Comparison of ENCODE assay signal across 12 cellular contexts in the genomic region with DNA sequence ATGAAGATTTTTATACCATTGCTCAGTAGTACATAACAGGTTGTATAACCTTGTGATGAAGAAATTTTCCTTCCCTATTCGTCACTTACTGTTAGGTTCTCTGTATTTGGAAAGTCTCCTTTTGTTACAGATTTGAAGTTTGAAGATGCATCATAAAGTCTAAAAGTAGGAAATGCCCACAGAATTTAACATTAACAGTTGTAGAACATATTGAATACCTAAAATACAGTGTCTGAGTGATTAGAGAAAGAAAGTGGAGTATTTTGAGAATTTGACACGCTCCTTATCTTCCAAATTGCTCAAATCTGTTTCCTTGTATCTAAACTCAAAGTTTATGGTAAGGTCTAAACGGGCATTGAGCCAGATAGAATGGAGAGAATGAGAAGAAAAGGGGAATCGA.
DNase-seq lines count a peak whose midpoint lies in the region; ATAC-seq and TF ChIP-seq lines count a peak whose summit lies in the region.
"Had no signal": no experiment of that assay in that cellular context is flagged by ENCODE, and none has a peak within 500 bp of the region (broad histone marks: within the 10 kb centered on the region; RNA-seq: fewer than 3 reads in every experiment).

No MANE protein-coding gene starts in this region.

- H3K27ac ChIP-seq in caudate nucleus (ENCODE audit: low read depth, low read length) (peak overlapping the region; percentile 93), neural progenitor cell (peak overlapping the region; percentile 69)

- H3K4me2 ChIP-seq in neural progenitor cell: peak overlapping the region; percentile 67

- peaks cover 10% of the 10 kb centered on the region for H3F3A ChIP-seq in neural progenitor cell (ENCODE audit: low read depth)

- no peaks in the 10 kb centered on the region for H3K9me3 ChIP-seq in neural progenitor cell (ENCODE audit: low read depth)

- H3K9me3 Mint-ChIP-seq in HFFc6 (no peaks in the 10 kb centered on the region), neural progenitor cell (no peaks in the 10 kb centered on the region)

- H2AFZ ChIP-seq in neural progenitor cell (replicated peaks): no peak overlapping the region

- ATAC-seq in HG03039 (IDR thresholded peaks at IDR 0.05; ENCODE audit: unreplicated experiment) (no peak), HG02840 (IDR thresholded peaks at IDR 0.05; ENCODE audit: low FRiP score, unreplicated experiment) (no peak), GM18867 (IDR thresholded peaks at IDR 0.05; ENCODE audit: unreplicated experiment) (no peak)

- H3K4me3 Mint-ChIP-seq in HFFc6 (peak overlapping the region; percentile 76), neural progenitor cell (no peak overlapping the region)

- H3K4me1 ChIP-seq in neural progenitor cell: peaks cover 46% of the 10 kb centered on the region

- H4K20me1 ChIP-seq in neural progenitor cell (ENCODE audit: low read depth): no peaks in the 10 kb centered on the region

- DNase-seq in ACHN (peak; percentile 32), HFFc6 (no peak), caudate nucleus (lab: John Stamatoyannopoulos, UW) (no peak), neural progenitor cell (ENCODE audit: low spot score) (peak; percentile 53)
- no peak for DNase-seq in activated CD4-positive, CD25-positive, alpha-beta regulatory T cell treated with anti-CD3 and anti-CD28 coated beads, Interleukin-2, amount 50 U/mL, for 72 hours
- DNase-seq: activated gamma-delta T cell treated with Interleukin-2 at 50 U/mL for 16 hours; effector CD4-positive, alpha-beta T cell; NCI-H187; stimulated activated CD4-positive, alpha-beta T cell treated with anti-CD3 and anti-CD28 coated beads, Interleukin-4, amount 100 ng/mL, for 4 hours had no signal

- H3K36me3 Mint-ChIP-seq in HFFc6 (ENCODE audit: low read depth) (peaks cover 15% of the 10 kb centered on the region), neural progenitor cell (no peaks in the 10 kb centered on the region)

- no peak for TF ChIP-seq CTCF in HFFc6 (IDR thresholded peaks at IDR 0.05)
- no peak for TF ChIP-seq CTCF in neural progenitor cell (IDR thresholded peaks at IDR 0.05)

- no peaks in the 10 kb centered on the region for H3K79me2 ChIP-seq in neural progenitor cell (ENCODE audit: low read depth)

- H3K27me3 Mint-ChIP-seq in HFFc6 (ENCODE audit: insufficient read depth) (no peaks in the 10 kb centered on the region), neural progenitor cell (ENCODE audit: insufficient read depth, low read depth) (no peaks in the 10 kb centered on the region)

- H3K27me3 ChIP-seq in neural progenitor cell: no peaks in the 10 kb centered on the region

- peak overlapping the region; percentile 21 for H3K4me3 ChIP-seq in neural progenitor cell

- H3K27ac Mint-ChIP-seq in HFFc6 (peak overlapping the region; percentile 92), neural progenitor cell (no peak overlapping the region)

- in situ Hi-C loops in ACHN (cut with HindIII; ENCODE audit: low pct_ligation_motif_present, low pct_unique_long_range_greater_than_20kb, low sequenced_read_pairs): no loop called here

- no peak overlapping the region for H3K9ac ChIP-seq in neural progenitor cell

- H3K36me3 ChIP-seq in neural progenitor cell: no peaks in the 10 kb centered on the region

- H3K4me1 Mint-ChIP-seq in HFFc6 (ENCODE audit: low read depth) (peaks cover 92% of the 10 kb centered on the region), neural progenitor cell (peaks cover 16% of the 10 kb centered on the region)

Comparison
In these comparisons a context has a peak if more than half of its experiments do, and no peak if none do; other contexts are left out.
1. DNase-seq: peak in ACHN (single experiment) and neural progenitor cell (single experiment); none in HFFc6 (single experiment), caudate nucleus (0 of 61) and activated CD4-positive, CD25-positive, alpha-beta regulatory T cell treated with anti-CD3 and anti-CD28 coated beads, Interleukin-2, amount 50 U/mL, for 72 hours (single experiment).